In the genomic region with DNA sequence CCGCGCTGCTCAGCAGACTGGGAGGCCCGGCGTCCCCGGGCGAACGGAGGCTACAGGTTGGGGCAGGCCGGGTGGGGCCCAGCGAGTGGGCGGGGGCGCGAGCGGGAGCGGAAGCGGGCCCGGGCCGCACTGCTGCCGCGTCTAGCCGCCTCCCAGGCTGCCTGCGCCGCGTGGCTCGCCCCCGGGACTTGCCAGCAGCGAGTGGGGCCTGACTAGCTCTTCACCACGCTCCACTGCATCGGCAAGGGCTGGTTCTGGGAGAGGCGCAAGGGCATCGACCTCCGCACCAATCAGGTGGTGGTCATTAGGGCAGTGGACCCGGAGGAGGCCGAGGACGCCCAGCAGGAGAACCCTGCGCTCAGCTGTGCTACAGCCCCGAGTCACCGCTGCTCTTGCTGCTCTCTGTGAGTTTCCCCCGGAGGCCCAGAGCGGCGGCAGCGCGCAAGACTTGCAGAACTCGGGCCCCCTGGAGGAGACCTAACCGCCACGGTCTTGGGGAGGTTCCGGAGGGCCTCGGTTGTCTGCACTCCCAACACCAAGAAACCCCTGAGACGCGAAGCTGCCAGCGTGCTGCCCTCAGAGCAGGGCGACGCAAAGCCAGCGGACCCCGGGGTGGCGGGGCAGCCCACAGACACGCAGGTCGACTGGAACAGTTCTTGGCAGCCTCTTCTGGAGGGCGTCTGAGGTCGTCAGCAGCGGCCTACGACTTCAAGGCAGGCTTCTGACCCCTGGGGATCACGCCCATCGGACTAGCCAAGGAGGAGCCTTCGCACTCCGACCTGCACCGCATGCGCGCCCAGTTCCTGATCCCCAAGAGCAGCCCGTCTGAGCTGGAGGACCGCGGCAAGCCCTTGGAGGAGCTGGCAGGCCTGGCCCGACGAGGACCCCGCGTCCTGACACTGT, we compare ENCODE assay signal across 8 cellular contexts. TPM values are rescaled to one million over a fixed set of nuclear protein-coding genes. Genes with fewer than 3 reads are reported as not detected.
DNase-seq lines count a peak whose midpoint lies in the region; ATAC-seq, FAIRE-seq and TF ChIP-seq lines count a peak whose summit lies in the region.

No MANE protein-coding gene starts in this region.

- peak; percentile 59 for DNase-seq in GM12891 (ENCODE audit: insufficient read length, low spot score)
- DNase-seq in activated T-cell treated with anti-CD3 and anti-CD28 coated beads for 1 hour (ENCODE audit: low read depth), result peak; percentile 39
- peak; percentile 8 for DNase-seq in fibroblast of mammary gland (ENCODE audit: low read depth)
- no peak for DNase-seq in sciatic nerve (ENCODE audit: low spot score)
- no peak for DNase-seq in A172 (ENCODE audit: low spot score)
- DNase-seq in cortex of kidney (lab: John Stamatoyannopoulos, UW), result no peak
- DNase-seq in occipital lobe (lab: John Stamatoyannopoulos, UW), result no peak

- peak overlapping the region; percentile 13 for H3K4me3 ChIP-seq in fibroblast of mammary gland (ENCODE audit: control insufficient read depth, low read depth, low read length)

- peak; percentile 72 for FAIRE-seq in GM12891 (lab: Jason Lieb, UNC)

- no peak for TF ChIP-seq POLR2A in GM12891 (IDR thresholded peaks at IDR 0.05; ENCODE audit: low read depth, low read length)

- intact Hi-C loops in sciatic nerve (cut with DNase I), result no loop called here

- peak; percentile 67 for ATAC-seq in sciatic nerve
- ATAC-seq in HG02973 (IDR thresholded peaks at IDR 0.05; ENCODE audit: unreplicated experiment), result no peak

- no peak for TF ChIP-seq CTCF in fibroblast of mammary gland (conservative IDR thresholded peaks at IDR 0.05; ENCODE audit: control insufficient read depth, insufficient read depth, low read depth, low read length)

TF ChIP-seq in GM12891, 5 proteins besides CTCF, POLR2A, EP300 and RAD21:
- TF ChIP-seq TAF1 (IDR thresholded peaks at IDR 0.05; ENCODE audit: low read depth, low read length) (no peak), SPI1 (IDR thresholded peaks at IDR 0.05; ENCODE audit: low read depth, low read length) (no peak)

RNA-seq across cellular contexts. Expression of gene PTPN2, which starts 27.2 kb away (rescaled TPM):
- 28.7 TPM for polyA plus RNA-seq in GM12891 (2012; ENCODE audit: low read depth, missing spikeins)
- total RNA-seq in sciatic nerve, result 44.0 TPM
- 41.1 and 43.9 TPM in 2 replicates for total RNA-seq in A172 (2014; rRNA removed; shearing (Covaris generic))
- 94.7 TPM for total RNA-seq in occipital lobe

RNA-seq across cellular contexts. Expression of gene SEH1L, which starts 36.5 kb away (rescaled TPM):
- polyA plus RNA-seq in GM12891 (2012; ENCODE audit: low read depth, missing spikeins), result 21.0 TPM
- total RNA-seq in sciatic nerve, result 44.0 TPM
- 51.2 and 53.9 TPM in 2 replicates for total RNA-seq in A172 (2014; rRNA removed; shearing (Covaris generic))
- total RNA-seq in occipital lobe, result 40.1 TPM

Comparison
In these comparisons a context has a peak if more than half of its experiments do, and no peak if none do; other contexts are left out.
1. DNase-seq: peak in GM12891 (single experiment), activated T-cell treated with anti-CD3 and anti-CD28 coated beads for 1 hour (single experiment) and fibroblast of mammary gland (single experiment); none in sciatic nerve (single experiment), A172 (single experiment), cortex of kidney (single experiment) and occipital lobe (single experiment).